Comparison of ENCODE assay signal across 10 cellular contexts in the genomic region with DNA sequence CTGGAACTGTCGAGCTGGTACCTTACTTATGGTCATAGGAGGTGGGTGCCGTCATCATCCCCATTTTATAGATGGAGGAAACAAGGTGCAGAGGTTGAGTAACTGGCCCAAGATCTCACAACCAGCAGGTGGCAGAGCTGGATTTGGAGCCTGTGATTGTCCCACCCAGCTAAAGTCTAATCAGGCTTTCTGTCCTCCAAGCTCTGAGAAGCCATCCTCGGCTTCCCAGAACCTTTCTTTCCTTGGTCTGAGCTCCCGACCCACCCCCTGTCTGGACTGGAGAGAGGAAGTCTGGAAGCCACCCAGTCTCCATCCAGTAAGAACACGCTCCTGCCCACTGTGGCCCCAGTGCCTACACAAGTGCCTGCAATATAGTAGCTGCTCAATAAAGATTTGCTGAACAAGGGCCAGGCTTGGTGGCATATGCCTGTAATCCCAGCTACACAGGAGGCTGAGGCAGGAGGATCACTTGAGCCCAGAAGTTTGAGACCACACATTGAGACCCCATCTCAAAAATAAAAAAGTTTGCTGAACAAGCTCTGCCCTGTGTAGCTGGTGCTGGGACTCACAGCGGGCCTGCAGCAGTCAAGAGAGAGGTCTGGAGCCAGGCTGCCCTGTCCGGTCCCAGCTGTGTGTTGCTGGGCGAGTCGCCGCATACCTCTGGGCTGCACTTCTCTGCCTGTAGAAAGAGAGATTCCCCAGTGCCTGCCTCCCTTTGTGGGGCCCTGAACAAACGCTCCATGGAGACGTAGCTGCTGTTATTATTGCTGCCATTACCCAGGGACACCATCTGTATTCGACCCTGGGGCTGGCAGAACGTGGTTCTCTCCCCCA. TPM values are rescaled to one million over a fixed set of nuclear protein-coding genes. Genes with fewer than 3 reads are reported as not detected.
DNase-seq lines count a peak whose midpoint lies in the region; ATAC-seq and TF ChIP-seq lines count a peak whose summit lies in the region.
"Had no signal": no experiment of that assay in that cellular context is flagged by ENCODE, and none has a peak within 500 bp of the region (broad histone marks: within the 10 kb centered on the region; RNA-seq: fewer than 3 reads in every experiment).

No MANE protein-coding gene starts in this region.

- no peak overlapping the region for H3K4me2 ChIP-seq in OCI-LY1 (ENCODE audit: low read length)

- H4K20me1 ChIP-seq in OCI-LY1 (ENCODE audit: insufficient read depth, low read length): no peaks in the 10 kb centered on the region

- no peak overlapping the region for H3K27ac ChIP-seq in OCI-LY1 (ENCODE audit: low read depth, low read length, poor library complexity, severe bottlenecking)
- H3K27ac ChIP-seq: gastroesophageal sphincter, SJCRH30 had no signal

- H3K9me3 Mint-ChIP-seq in activated CD8-positive, alpha-beta memory T cell treated with anti-CD3 and anti-CD28 coated beads, Interleukin-2, amount 10 ng/mL, durations not matched to agents 7 days and 5 days (ENCODE audit: low read depth): no peaks in the 10 kb centered on the region

- peaks cover 20% of the 10 kb centered on the region for H3K27me3 Mint-ChIP-seq in activated CD8-positive, alpha-beta memory T cell treated with anti-CD3 and anti-CD28 coated beads, Interleukin-2, amount 10 ng/mL, durations not matched to agents 7 days and 5 days

- peak; percentile 33; the same call in 1 of the 2 replicates for TF ChIP-seq CTCF in OCI-LY1 (IDR thresholded peaks at IDR 0.05; ENCODE audit: low read length)
- peak; percentile 45 for TF ChIP-seq CTCF in epithelial cell of esophagus (IDR thresholded peaks at IDR 0.05; ENCODE audit: insufficient read depth, low read depth, low read length, missing control alignments)

- CTCF ChIA-PET in activated CD8-positive, alpha-beta memory T cell treated with anti-CD3 and anti-CD28 coated beads, Interleukin-2, amount 10 ng/mL, durations not matched to agents 7 days and 5 days (lab: Charles Lee): interaction anchor here (0.6 to 1.7 kb wide), 6 partner anchors 60 to 219 kb away, joined by 3 to 15 read pairs (median 3); no protein-coding TSS in a partner anchor

- H3K4me1 Mint-ChIP-seq in activated CD8-positive, alpha-beta memory T cell treated with anti-CD3 and anti-CD28 coated beads, Interleukin-2, amount 10 ng/mL, durations not matched to agents 7 days and 5 days: no peaks in the 10 kb centered on the region

- no peaks in the 10 kb centered on the region for H3K9me3 ChIP-seq in OCI-LY1 (ENCODE audit: low read length)
- H3K9me3 ChIP-seq: gastroesophageal sphincter, SJCRH30 had no signal

- H3K79me2 ChIP-seq in OCI-LY1 (ENCODE audit: insufficient read depth, low read length): no peaks in the 10 kb centered on the region

- peak; percentile 52 for DNase-seq in activated CD8-positive, alpha-beta memory T cell treated with anti-CD3 and anti-CD28 coated beads for 24 hours
- no peak for DNase-seq in activated CD8-positive, alpha-beta memory T cell treated with anti-CD3 and anti-CD28 coated beads, Interleukin-2, amount 10 ng/mL, durations not matched to agents 7 days and 5 days
- DNase-seq in epithelial cell of esophagus (ENCODE audit: low read depth): peak; percentile 40
- peak; percentile 1 for DNase-seq in stromal cell of bone marrow (ENCODE audit: low read depth)
- DNase-seq in COLO668 (lab: John Stamatoyannopoulos, UW; ENCODE audit: unreplicated experiment): no peak
- DNase-seq in NCI-H2107 treated with DMSO at 0.1 percent for 48 hours (lab: John Stamatoyannopoulos, UW; ENCODE audit: unreplicated experiment): no peak
- no peak for DNase-seq in midbrain (lab: John Stamatoyannopoulos, UW)

- ATAC-seq in activated CD8-positive, alpha-beta memory T cell treated with anti-CD3 and anti-CD28 coated beads, Interleukin-2, amount 10 ng/mL, durations not matched to agents 7 days and 5 days: no peak
- ATAC-seq: gastroesophageal sphincter had no signal

- H3K27me3 ChIP-seq in OCI-LY1 (ENCODE audit: insufficient read depth, low read length): no peaks in the 10 kb centered on the region

- H3K4me1 ChIP-seq in OCI-LY1 (ENCODE audit: insufficient read depth, low read length, severe bottlenecking): no peaks in the 10 kb centered on the region
- H3K4me1 ChIP-seq: gastroesophageal sphincter had no signal

- H3K4me3 ChIP-seq in OCI-LY1 (ENCODE audit: low read depth, low read length, poor library complexity, severe bottlenecking) (no peak overlapping the region), epithelial cell of esophagus (ENCODE audit: low read length) (no peak overlapping the region)
- H3K4me3 ChIP-seq: gastroesophageal sphincter, SJCRH30 had no signal

- H3K36me3 ChIP-seq in OCI-LY1 (ENCODE audit: insufficient read depth, low read length): no peaks in the 10 kb centered on the region
- H3K36me3 ChIP-seq: gastroesophageal sphincter, SJCRH30 had no signal

- no peaks in the 10 kb centered on the region for H3K9me2 ChIP-seq in OCI-LY1 (ENCODE audit: low read depth, low read length)

- no peaks in the 10 kb centered on the region for H3F3A ChIP-seq in OCI-LY1 (ENCODE audit: insufficient read depth, low read length)

- no peak overlapping the region for H3K4me3 Mint-ChIP-seq in activated CD8-positive, alpha-beta memory T cell treated with anti-CD3 and anti-CD28 coated beads, Interleukin-2, amount 10 ng/mL, durations not matched to agents 7 days and 5 days

- no peak overlapping the region for H2AFZ ChIP-seq in OCI-LY1 (ENCODE audit: low read length)

- H3K36me3 Mint-ChIP-seq in activated CD8-positive, alpha-beta memory T cell treated with anti-CD3 and anti-CD28 coated beads, Interleukin-2, amount 10 ng/mL, durations not matched to agents 7 days and 5 days: no peaks in the 10 kb centered on the region

- H3K9ac ChIP-seq in OCI-LY1 (ENCODE audit: low read length): no peak overlapping the region

- H3K27ac Mint-ChIP-seq in activated CD8-positive, alpha-beta memory T cell treated with anti-CD3 and anti-CD28 coated beads, Interleukin-2, amount 10 ng/mL, durations not matched to agents 7 days and 5 days: no peak overlapping the region

RNA-seq across cellular contexts. Expression of gene DLGAP4, which starts 32.5 kb away (rescaled TPM):
- 10 to 100 TPM; 18.8 to 19.6 TPM for total RNA-seq in activated CD8-positive, alpha-beta memory T cell treated with anti-CD3 and anti-CD28 coated beads, Interleukin-2, amount 10 ng/mL, durations not matched to agents 7 days and 5 days

RNA-seq across cellular contexts. Expression of gene AAR2, which starts 37.4 kb away (rescaled TPM):
- 10 to 100 TPM; 18.9 to 23.9 TPM for total RNA-seq in activated CD8-positive, alpha-beta memory T cell treated with anti-CD3 and anti-CD28 coated beads, Interleukin-2, amount 10 ng/mL, durations not matched to agents 7 days and 5 days

Comparison
In these comparisons a context has a peak if more than half of its experiments do, and no peak if none do; other contexts are left out.
1. DNase-seq: peak in activated CD8-positive, alpha-beta memory T cell treated with anti-CD3 and anti-CD28 coated beads for 24 hours (single experiment), epithelial cell of esophagus (single experiment) and stromal cell of bone marrow (single experiment); none in activated CD8-positive, alpha-beta memory T cell treated with anti-CD3 and anti-CD28 coated beads, Interleukin-2, amount 10 ng/mL, durations not matched to agents 7 days and 5 days (single experiment), COLO668 (single experiment), NCI-H2107 treated with DMSO at 0.1 percent for 48 hours (single experiment) and midbrain (single experiment).